ENCODE assay signal across 8 cellular contexts in the genomic region with DNA sequence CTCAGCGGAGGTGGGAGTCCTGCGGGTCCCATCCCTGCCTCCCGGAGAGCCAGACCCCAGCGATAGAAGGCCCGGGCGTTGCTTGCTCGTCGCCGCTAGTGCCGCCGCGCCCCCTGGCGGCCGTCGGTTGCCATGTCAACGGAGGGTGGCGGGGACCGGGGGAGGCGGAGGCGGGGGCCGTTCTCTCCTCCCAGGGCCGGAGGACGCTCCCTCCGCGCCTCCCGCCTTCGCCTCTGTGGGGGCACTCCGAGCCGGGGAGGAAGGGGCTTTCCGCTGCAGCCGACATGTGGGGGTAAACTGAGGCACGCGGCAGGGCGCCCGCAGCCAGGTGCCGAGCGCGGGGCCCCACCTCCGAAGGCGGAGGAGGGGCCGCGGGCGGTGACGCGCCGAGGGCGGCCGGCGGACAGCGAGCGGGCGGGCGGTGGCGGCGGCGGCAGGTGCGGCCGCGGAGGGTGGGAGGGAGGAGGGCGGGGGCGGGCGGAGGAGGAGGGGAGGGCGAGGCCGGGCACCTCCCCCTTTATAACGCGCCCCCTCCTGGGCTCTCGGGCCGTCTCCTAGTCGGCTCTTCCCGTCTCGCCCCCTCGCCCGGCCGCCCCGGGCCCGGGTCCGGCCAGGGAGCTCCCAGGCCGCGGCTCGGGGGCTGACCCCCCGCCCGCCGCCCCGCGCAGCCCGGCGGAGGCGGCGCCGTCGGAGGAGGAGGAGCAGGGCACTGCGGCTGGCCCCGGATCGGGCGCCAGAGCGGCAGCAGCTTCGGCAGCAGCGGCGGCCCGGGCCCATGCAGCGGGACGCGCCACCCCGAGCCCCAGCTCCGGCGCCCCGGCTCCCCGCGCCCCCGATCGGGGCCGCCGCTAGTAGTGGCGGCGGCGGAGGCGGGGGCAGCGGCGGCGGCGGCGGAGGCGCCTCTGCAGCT. TPM values are rescaled to one million over a fixed set of nuclear protein-coding genes. Genes with fewer than 3 reads are reported as not detected.
DNase-seq lines count a peak whose midpoint lies in the region; ATAC-seq and TF ChIP-seq lines count a peak whose summit lies in the region.

No MANE protein-coding gene starts in this region.

- H3K27me3 Mint-ChIP-seq in WTC11 (ENCODE audit: low read depth) (no peaks in the 10 kb centered on the region), immature natural killer cell (ENCODE audit: low read depth in 3 of 3) (peaks cover 30 to 46% (median 30%) of the 10 kb centered on the region in 3 donors)

- in situ Hi-C loops in ACHN (cut with HindIII; ENCODE audit: low pct_ligation_motif_present, low pct_unique_long_range_greater_than_20kb, low sequenced_read_pairs) (no loop called here), mammary epithelial cell (cut with MboI; ENCODE audit: low sequenced_read_pairs in 2 of 2) (no loop called here)

- intact Hi-C loops in mammary epithelial cell (cut with micrococcal nuclease): loop anchor here (1.0 to 5.0 kb wide), 7 partner anchors 45 to 280 kb away; a partner anchor contains a TSS

- peaks cover 18% of the 10 kb centered on the region for H3K4me1 ChIP-seq in mammary epithelial cell (ENCODE audit: insufficient read depth, low read length)

- peak overlapping the region; percentile 47 to 94 (median 70) for H3K4me3 ChIP-seq in mammary epithelial cell (replicated peaks in 1 of 3; ENCODE audit: insufficient read depth in 1 of 3, low read depth in 2 of 3, low read length in 3 of 3)

- no TSS peak for BruUV-seq in mammary epithelial cell (replicated peaks; lab: Mats Ljungman, UMichigan)

- peak overlapping the region; percentile 93 for H3K4me2 ChIP-seq in mammary epithelial cell (ENCODE audit: insufficient read depth, low read depth, low read length)

- no peaks in the 10 kb centered on the region for H4K20me1 ChIP-seq in mammary epithelial cell (ENCODE audit: insufficient read depth, low read length)

- H3K9me3 Mint-ChIP-seq in WTC11: no peaks in the 10 kb centered on the region
- H3K9me3 Mint-ChIP-seq in immature natural killer cell: peaks cover 0 to 1% (median 0%) of the 10 kb centered on the region in 6 donors

- H3K4me1 Mint-ChIP-seq in WTC11 (peaks cover 20% of the 10 kb centered on the region), immature natural killer cell (peaks cover 72 to 76% of the 10 kb centered on the region in 2 donors)

- POLR2A ChIA-PET in WTC11 (lab: Charles Lee): interaction anchor here (0.7 to 1.2 kb wide), 6 partner anchors 14 to 85 kb away, joined by 3 to 4 read pairs (median 3); no protein-coding TSS in a partner anchor

- peak overlapping the region; percentile 43 for H3K9ac ChIP-seq in mammary epithelial cell (ENCODE audit: insufficient read depth, low read length)

- H3K9me3 ChIP-seq in mammary epithelial cell (replicated peaks; ENCODE audit: insufficient read depth, low read length): no peaks in the 10 kb centered on the region

- H3K4me3 Mint-ChIP-seq in WTC11 (peak overlapping the region; percentile 97), immature natural killer cell (peak overlapping the region; percentile 84 to 92 (median 90))

- H3K79me2 ChIP-seq in mammary epithelial cell (ENCODE audit: insufficient read depth, low read length): peaks cover 45% of the 10 kb centered on the region

- peak overlapping the region; percentile 82 for H2AFZ ChIP-seq in mammary epithelial cell (ENCODE audit: low read depth, low read length)

- peaks cover 26% of the 10 kb centered on the region for H3K36me3 ChIP-seq in mammary epithelial cell (ENCODE audit: insufficient read depth, low read length)

- H3K27ac ChIP-seq in mammary epithelial cell (ENCODE audit: insufficient read depth, low read depth, low read length): peak overlapping the region; percentile 43

- no peak overlapping the region for H3K27ac Mint-ChIP-seq in WTC11
- peak overlapping the region; percentile 93 to 99 (median 98) for H3K27ac Mint-ChIP-seq in immature natural killer cell

- peak; percentile 75 for DNase-seq in ACHN
- DNase-seq in NCI-H2196 treated with DMSO at 0.1 percent for 48 hours (lab: John Stamatoyannopoulos, UW; ENCODE audit: unreplicated experiment): peak; percentile 82
- peak; percentile 90 for DNase-seq in WTC11 (ENCODE audit: low spot score)
- peak; percentile 74 for DNase-seq in mammary epithelial cell
- peak; percentile 91 to 94 (median 94) for DNase-seq in immature natural killer cell
- peak; percentile 70 to 85 for DNase-seq in stimulated activated CD4-positive, alpha-beta T cell treated with anti-CD3 and anti-CD28 coated beads, Interleukin-12 subunit alpha, Interleukin-12 subunit beta, amount 100 ng/mL, for 24 hours (ENCODE audit: low read depth in 2 of 2)

- 5% methylated on average over 8 of the region's 123 CpGs for WGBS in mammary epithelial cell (ENCODE audit: low coverage, missing lambda C conversion rate)

- peak; percentile 22 for ATAC-seq in GM18858 (IDR thresholded peaks at IDR 0.05; ENCODE audit: unreplicated experiment)
- peak; percentile 38 for ATAC-seq in HG03095 (IDR thresholded peaks at IDR 0.05; ENCODE audit: unreplicated experiment)
- peak; percentile 34 for ATAC-seq in WTC11

- CTCF ChIA-PET in WTC11 (lab: Charles Lee) (interaction anchor here (0.5 to 2.9 kb wide), 19 partner anchors 9 to 152 kb away, joined by 3 to 38 read pairs (median 4); a partner anchor contains a TSS), mammary epithelial cell (lab: Charles Lee; ENCODE audit: low non-redundant PET) (interaction anchor here (0.5 to 1.2 kb wide), 7 partner anchors 10 to 342 kb away, joined by 3 to 11 read pairs (median 6); no protein-coding TSS in a partner anchor)

- H3K36me3 Mint-ChIP-seq in WTC11 (peaks cover 36% of the 10 kb centered on the region), immature natural killer cell (peaks cover 6 to 24% (median 8%) of the 10 kb centered on the region in 3 donors)

- TF ChIP-seq CTCF in WTC11 (IDR thresholded peaks at IDR 0.05) (peak; percentile 95), mammary epithelial cell (conservative IDR thresholded peaks at IDR 0.05 in 1 of 2, IDR thresholded peaks at IDR 0.05 in 1 of 2; ENCODE audit: extremely low read depth in 1 of 2, insufficient read depth in 1 of 2, low read depth in 1 of 2, low read length in 2 of 2) (peak; percentile 35 to 84)

- no peaks in the 10 kb centered on the region for H3K27me3 ChIP-seq in mammary epithelial cell (ENCODE audit: insufficient read depth, low read length)

- dilution Hi-C loops in mammary epithelial cell (cut with HindIII; ENCODE audit: low sequenced_read_pairs): no loop called here

TF ChIP-seq in WTC11, 78 proteins besides CTCF, POLR2A, EP300 and RAD21:
- TF ChIP-seq ESRRA (CRISPR knock-in tag; IDR thresholded peaks at IDR 0.05; ENCODE audit: borderline replicate concordance) (0 out of 2 replicates have a peak, but pooled peaks have one; percentile 64), NR2C2 (CRISPR knock-in tag; IDR thresholded peaks at IDR 0.05) (no peak)
- TF ChIP-seq, protein P1, sequence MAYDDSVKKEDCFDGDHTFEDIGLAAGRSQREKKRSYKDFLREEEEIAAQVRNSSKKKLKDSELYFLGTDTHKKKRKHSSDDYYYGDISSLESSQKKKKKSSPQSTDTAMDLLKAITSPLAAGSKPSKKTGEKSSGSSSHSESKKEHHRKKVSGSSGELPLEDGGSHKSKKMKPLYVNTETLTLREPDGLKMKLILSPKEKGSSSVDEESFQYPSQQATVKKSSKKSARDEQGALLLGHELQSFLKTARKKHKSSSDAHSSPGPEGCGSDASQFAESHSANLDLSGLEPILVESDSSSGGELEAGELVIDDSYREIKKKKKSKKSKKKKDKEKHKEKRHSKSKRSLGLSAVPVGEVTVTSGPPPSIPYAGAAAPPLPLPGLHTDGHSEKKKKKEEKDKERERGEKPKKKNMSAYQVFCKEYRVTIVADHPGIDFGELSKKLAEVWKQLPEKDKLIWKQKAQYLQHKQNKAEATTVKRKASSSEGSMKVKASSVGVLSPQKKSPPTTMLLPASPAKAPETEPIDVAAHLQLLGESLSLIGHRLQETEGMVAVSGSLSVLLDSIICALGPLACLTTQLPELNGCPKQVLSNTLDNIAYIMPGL (CRISPR knock-in tag; IDR thresholded peaks at IDR 0.05): 0 out of 2 replicates have a peak, but pooled peaks have one; percentile 32

RNA-seq across cellular contexts. Expression of a gene that starts 0.6 kb away (rescaled TPM):
- total RNA-seq in WTC11 (2021) (106 to 111 TPM (median 107 TPM) in 3 replicates), mammary epithelial cell (10 to 100 TPM; 63.5 to 71.6 TPM)
- polyA plus RNA-seq in mammary epithelial cell (73.8 TPM), immature natural killer cell (10 to 100 TPM; 44.6 to 83.1 (median 58.1) TPM)
- polyA minus RNA-seq in mammary epithelial cell: 66.3 TPM

RNA-seq across cellular contexts. Expression of a gene that starts 6.8 kb away (rescaled TPM):
- total RNA-seq in WTC11 (2021) (3.3 to 5.4 TPM (median 3.4 TPM) in 3 replicates), mammary epithelial cell (under 1 TPM; under 0.01 to 0.19 TPM)
- polyA plus RNA-seq in mammary epithelial cell (0.08 TPM), immature natural killer cell (10 to 100 TPM; 16.9 to 86.2 (median 18.7) TPM)
- polyA minus RNA-seq in mammary epithelial cell: not detected

RNA-seq across cellular contexts. Expression of a gene that starts 17.4 kb away (rescaled TPM):
- total RNA-seq in WTC11 (2021) (67.7 to 81.7 TPM (median 69.3 TPM) in 3 replicates), mammary epithelial cell (10 to 100 TPM; 59.5 to 85.8 TPM)
- polyA plus RNA-seq in mammary epithelial cell (56.0 TPM), immature natural killer cell (10 to 100 TPM; 77.3 to 97.7 (median 89.1) TPM)
- 43.0 TPM for polyA minus RNA-seq in mammary epithelial cell

RNA-seq across cellular contexts. Expression of a gene that starts 50.2 kb away (rescaled TPM):
- total RNA-seq in WTC11 (2021): 14.4 to 19.4 TPM (median 16.6 TPM) in 3 replicates
- 10 to 100 TPM in 1 of 2 donors, 1 to 10 TPM in 1; 4.0 to 13.2 TPM for total RNA-seq in mammary epithelial cell
- 10.3 TPM for polyA plus RNA-seq in mammary epithelial cell
- polyA minus RNA-seq in mammary epithelial cell: 5.6 TPM
- 10 to 100 TPM; 38.9 to 55.1 (median 49.9) TPM for polyA plus RNA-seq in immature natural killer cell

Comparison
In these comparisons a context has a peak if more than half of its experiments do, and no peak if none do; other contexts are left out.
1. Peak in every context shown above with its lines: DNase-seq, ATAC-seq, H3K4me3 ChIP-seq and H3K27ac ChIP-seq.